In genomic region chr17:9022553-9023388, GRCh38 we compare ENCODE assay signal across 9 cellular contexts. TPM values are rescaled to one million over a fixed set of nuclear protein-coding genes. Genes with fewer than 3 reads are reported as not detected.
DNase-seq lines count a peak whose midpoint lies in the region; ATAC-seq and TF ChIP-seq lines count a peak whose summit lies in the region.
"Had no signal": no experiment of that assay in that cellular context is flagged by ENCODE, and none has a peak within 500 bp of the region (broad histone marks: within the 10 kb centered on the region; RNA-seq: fewer than 3 reads in every experiment).

No MANE protein-coding gene starts in this region.

- H3K27me3 Mint-ChIP-seq in naive B cell: peaks cover 33 to 50% (median 42%) of the 10 kb centered on the region in 3 donors

- H3K4me1 ChIP-seq in A673 (ENCODE audit: insufficient read depth, low read length, poor library complexity, severe bottlenecking) (peaks cover 3% of the 10 kb centered on the region), SJCRH30 (no peaks in the 10 kb centered on the region), MM.1S (ENCODE audit: low read length) (no peaks in the 10 kb centered on the region)

- H3K36me3 Mint-ChIP-seq in naive B cell: peaks cover 0 to 6% of the 10 kb centered on the region in 2 donors

- no peak overlapping the region for H3K4me2 ChIP-seq in MM.1S (ENCODE audit: low read depth, low read length)

- peaks cover 11 to 23% (median 19%) of the 10 kb centered on the region in 3 donors for H3K4me1 Mint-ChIP-seq in naive B cell

- CTCF ChIA-PET in A673 (lab: Charles Lee): no interaction called here

- H3K36me3 ChIP-seq in A673 (ENCODE audit: insufficient read depth, low read length, poor library complexity, severe bottlenecking): no peaks in the 10 kb centered on the region
- no peaks in the 10 kb centered on the region for H3K36me3 ChIP-seq in SJCRH30
- no peaks in the 10 kb centered on the region for H3K36me3 ChIP-seq in MM.1S (replicated peaks; ENCODE audit: insufficient read depth, low read length)

- H3K9me2 ChIP-seq in MM.1S (replicated peaks; ENCODE audit: insufficient read depth, low read length): no peaks in the 10 kb centered on the region

- H3K9me3 ChIP-seq in A673 (ENCODE audit: low read depth, low read length, poor library complexity, severe bottlenecking) (no peaks in the 10 kb centered on the region), SJCRH30 (replicated peaks) (no peaks in the 10 kb centered on the region), MM.1S (replicated peaks; ENCODE audit: insufficient read depth, low read length) (no peaks in the 10 kb centered on the region)

- H3K79me2 ChIP-seq in MM.1S (ENCODE audit: low read length): no peaks in the 10 kb centered on the region

- no peaks in the 10 kb centered on the region for H3K9me3 Mint-ChIP-seq in naive B cell

- no peak overlapping the region for H3K27ac ChIP-seq in A673 (ENCODE audit: low read depth, low read length, poor library complexity, severe bottlenecking)
- H3K27ac ChIP-seq in SJCRH30: no peak overlapping the region
- no peak overlapping the region for H3K27ac ChIP-seq in MM.1S (ENCODE audit: low read length)
- H3K27ac ChIP-seq: VCaP had no signal

- H3K27ac Mint-ChIP-seq in naive B cell: peak overlapping the region in 1 of 6 donors; percentile 86

- H3K4me3 ChIP-seq in A673 (ENCODE audit: low read depth, low read length, poor library complexity, severe bottlenecking) (peak overlapping the region; percentile 53), SJCRH30 (no peak overlapping the region), MM.1S (ENCODE audit: low read length) (no peak overlapping the region)

- peak overlapping the region; percentile 87 to 95 (median 92) for H3K4me3 Mint-ChIP-seq in naive B cell

- no peak overlapping the region for H2AFZ ChIP-seq in MM.1S (ENCODE audit: low read length)

- peaks cover 61% of the 10 kb centered on the region for H3K27me3 ChIP-seq in A673 (replicated peaks; ENCODE audit: insufficient read depth, low read depth, low read length, poor library complexity)
- no peaks in the 10 kb centered on the region for H3K27me3 ChIP-seq in SJCRH30
- H3K27me3 ChIP-seq in MM.1S (replicated peaks; ENCODE audit: insufficient read depth, low read length): peaks cover 58% of the 10 kb centered on the region

- BruUV-seq in A673 (replicated peaks; lab: Mats Ljungman, UMichigan): no TSS peak

- ATAC-seq in naive B cell (ENCODE audit: low read depth in 2 of 2) (no peak), HG02981 (IDR thresholded peaks at IDR 0.05; ENCODE audit: unreplicated experiment) (no peak)

- no peaks in the 10 kb centered on the region for H3F3A ChIP-seq in MM.1S (ENCODE audit: insufficient read depth, low read length)

- TF ChIP-seq CTCF in A673 (conservative IDR thresholded peaks at IDR 0.05; ENCODE audit: low read depth, low read length) (no peak), MM.1S (IDR thresholded peaks at IDR 0.05; ENCODE audit: low read length) (no peak)

- H3K9ac ChIP-seq in MM.1S (ENCODE audit: low read length): no peak overlapping the region

- POLR2A ChIA-PET in A673 (lab: Charles Lee; ENCODE audit: low non-redundant PET): no interaction called here

- intact Hi-C loops in A673 (cut with micrococcal nuclease; ENCODE audit: unreplicated experiment): no loop called here

- no peak for DNase-seq in A673 (ENCODE audit: low spot score)
- DNase-seq in NCI-H1105 (lab: John Stamatoyannopoulos, UW): peak; percentile 27
- DNase-seq in ecto neural progenitor cell (ENCODE audit: low spot score): peak; percentile 72
- no peak for DNase-seq in naive B cell
- DNase-seq in SJCRH30: no peak
- no peak for DNase-seq in NCI-H345 treated with DMSO at 0.1 percent for 48 hours (lab: John Stamatoyannopoulos, UW; ENCODE audit: unreplicated experiment)
- DNase-seq in MM.1S: no peak

- H4K20me1 ChIP-seq in MM.1S (ENCODE audit: insufficient read depth, low read length): no peaks in the 10 kb centered on the region

RNA-seq across cellular contexts. Expression of gene NTN1, which starts 1.5 kb away (rescaled TPM):
- total RNA-seq in A673 (2021): 4.3 TPM in 2 replicates
- polyA plus RNA-seq in naive B cell (ENCODE audit: low read depth in 6 of 6): under 1 TPM in 5 of 6 donors, not detected in 1; 0.04 to 0.09 (median 0.06) TPM
- total RNA-seq in SJCRH30 (2014; rRNA removed; shearing (Covaris generic)): 10.4 TPM in 2 replicates

RNA-seq across cellular contexts. Expression of gene PIK3R5, which starts 57.3 kb away (rescaled TPM):
- 0.09 and 0.24 TPM in 2 replicates for total RNA-seq in A673 (2021)
- polyA plus RNA-seq in naive B cell (ENCODE audit: low read depth in 6 of 6): 10 to 100 TPM in 3 of 6 donors, 1 to 10 TPM in 3; 9.7 to 24.8 (median 11.7) TPM
- not detected in 2 replicates for total RNA-seq in SJCRH30 (2014; rRNA removed; shearing (Covaris generic))

Comparison
In these comparisons a context has a peak if more than half of its experiments do, and no peak if none do; other contexts are left out.
1. DNase-seq: peak in NCI-H1105 (single experiment) and ecto neural progenitor cell (single experiment); none in A673 (single experiment), naive B cell (single experiment), SJCRH30 (0 of 2), NCI-H345 treated with DMSO at 0.1 percent for 48 hours (single experiment) and MM.1S (single experiment).